In genomic region chr2:171878481-171878993, GRCh38 we compare ENCODE assay signal across 11 cellular contexts. TPM values are rescaled to one million over a fixed set of nuclear protein-coding genes. Genes with fewer than 3 reads are reported as not detected.
DNase-seq lines count a peak whose midpoint lies in the region; ATAC-seq and TF ChIP-seq lines count a peak whose summit lies in the region.
"Had no signal": no experiment of that assay in that cellular context is flagged by ENCODE, and none has a peak within 500 bp of the region (broad histone marks: within the 10 kb centered on the region; RNA-seq: fewer than 3 reads in every experiment).

No MANE protein-coding gene starts in this region.

- peak; percentile 76 for DNase-seq in DMS53 (lab: John Stamatoyannopoulos, UW)
- peak; percentile 45 for DNase-seq in NCI-H2107 (lab: John Stamatoyannopoulos, UW)
- no peak for DNase-seq in coronary artery (ENCODE audit: low spot score)
- no peak for DNase-seq in omental fat pad (ENCODE audit: low spot score)
- no peak for DNase-seq in NCI-H187 (lab: John Stamatoyannopoulos, UW)
- no peak for DNase-seq in HK-2 (ENCODE audit: unreplicated experiment)
- DNase-seq: activated gamma-delta T cell, NCI-H1436 had no signal

- H3K4me3 ChIP-seq in coronary artery: peak overlapping the region; percentile 43

- peak overlapping the region; percentile 83 for H3K27ac ChIP-seq in coronary artery
- H3K27ac ChIP-seq: parathyroid adenoma had no signal

- TF ChIP-seq CTCF in coronary artery (IDR thresholded peaks at IDR 0.05): no peak
- no peak for TF ChIP-seq CTCF in omental fat pad (IDR thresholded peaks at IDR 0.05)

- ATAC-seq in omental fat pad (ENCODE audit: low FRiP score) (peak; percentile 90), HG02759 (IDR thresholded peaks at IDR 0.05; ENCODE audit: unreplicated experiment) (no peak), HG02981 (IDR thresholded peaks at IDR 0.05; ENCODE audit: unreplicated experiment) (no peak)

RNA-seq across cellular contexts. Expression of gene SLC25A12, which starts 15.5 kb away (rescaled TPM):
- total RNA-seq in omental fat pad: 10 to 100 TPM in 3 of 4 donors, 1 to 10 TPM in 1; 9.1 to 27.3 (median 17.8) TPM

RNA-seq across cellular contexts. Expression of gene HAT1, which starts 43.7 kb away (rescaled TPM):
- 10 to 100 TPM; 24.9 to 40.2 (median 25.6) TPM for total RNA-seq in omental fat pad

Comparison
In these comparisons a context has a peak if more than half of its experiments do, and no peak if none do; other contexts are left out.
1. DNase-seq: peak in DMS53 (single experiment) and NCI-H2107 (single experiment); none in coronary artery (single experiment), omental fat pad (single experiment), NCI-H187 (0 of 2) and HK-2 (single experiment).